In genomic region chr1:99820546-99820945, GRCh38 we compare ENCODE assay signal across 9 cellular contexts. TPM values are rescaled to one million over a fixed set of nuclear protein-coding genes. Genes with fewer than 3 reads are reported as not detected.
DNase-seq lines count a peak whose midpoint lies in the region; ATAC-seq and TF ChIP-seq lines count a peak whose summit lies in the region.
"Had no signal": no experiment of that assay in that cellular context is flagged by ENCODE, and none has a peak within 500 bp of the region (broad histone marks: within the 10 kb centered on the region; RNA-seq: fewer than 3 reads in every experiment).

No MANE protein-coding gene starts in this region.

- H3K27ac ChIP-seq in spleen: peak overlapping the region in 2 of 8 donors; percentile 43 to 51
- H3K27ac ChIP-seq in lower lobe of right lung: no peak overlapping the region

- DNase-seq in activated T-cell treated with anti-CD3 and anti-CD28 coated beads for 48 hours (ENCODE audit: low read depth) (peak; percentile 7), activated T-cell treated with anti-CD3 and anti-CD28 coated beads for 4 hours (no peak), NB4 (ENCODE audit: low read depth) (peak; percentile 14), spleen (no peak), lower lobe of right lung (no peak), osteocyte (ENCODE audit: extremely low spot score, unreplicated experiment) (no peak)
- DNase-seq in stimulated activated CD8-positive, alpha-beta memory T cell treated with anti-CD3 and anti-CD28 coated beads, Interleukin-15, amount 100 ng/mL, for 48 hours (ENCODE audit: low read depth in 2 of 2): peak; percentile 9 to 17

- peaks cover 0 to 8% (median 0%) of the 10 kb centered on the region in 8 donors for H3K9me3 ChIP-seq in spleen
- H3K9me3 ChIP-seq in lower lobe of right lung: no peaks in the 10 kb centered on the region

- H3K27me3 ChIP-seq in spleen (replicated peaks in 1 of 7) (no peaks in the 10 kb centered on the region), lower lobe of right lung (ENCODE audit: low read depth) (no peaks in the 10 kb centered on the region)

- TF ChIP-seq CTCF in NB4 (IDR thresholded peaks at IDR 0.05; ENCODE audit: low read depth, low read length) (no peak), spleen (IDR thresholded peaks at IDR 0.05 in 8 of 11, conservative IDR thresholded peaks at IDR 0.05 in 3 of 11) (no peak), lower lobe of right lung (IDR thresholded peaks at IDR 0.05) (no peak), osteocyte (IDR thresholded peaks at IDR 0.05) (no peak)

- H3K9me3 Mint-ChIP-seq in osteocyte (ENCODE audit: unreplicated experiment): peaks cover 4% of the 10 kb centered on the region
- H3K9me3 Mint-ChIP-seq: dendritic cell treated with granulocyte-macrophage colony-stimulating factor and Interleukin-4, amounts not matched to agents 40 ng/mL and 50 ng/mL, for 4 days had no signal

- H3K27me3 Mint-ChIP-seq in osteocyte (ENCODE audit: unreplicated experiment): peaks cover 9% of the 10 kb centered on the region
- H3K27me3 Mint-ChIP-seq: dendritic cell treated with granulocyte-macrophage colony-stimulating factor and Interleukin-4, amounts not matched to agents 40 ng/mL and 50 ng/mL, for 4 days had no signal

- WGBS in spleen, 5 donors: 13 to 28% (median 24%) methylated on average over 4 of the region's 4 CpGs

- H3K36me3 Mint-ChIP-seq in osteocyte (ENCODE audit: unreplicated experiment): no peaks in the 10 kb centered on the region

- ATAC-seq in HG02610 (IDR thresholded peaks at IDR 0.05; ENCODE audit: unreplicated experiment): peak; percentile 92
- ATAC-seq in lower lobe of right lung: no peak

- H3K4me3 Mint-ChIP-seq in osteocyte (ENCODE audit: unreplicated experiment): no peak overlapping the region
- H3K4me3 Mint-ChIP-seq: dendritic cell treated with granulocyte-macrophage colony-stimulating factor and Interleukin-4, amounts not matched to agents 40 ng/mL and 50 ng/mL, for 4 days had no signal

- H3K36me3 ChIP-seq in spleen (no peaks in the 10 kb centered on the region), lower lobe of right lung (no peaks in the 10 kb centered on the region)

- no peaks in the 10 kb centered on the region for H3K4me1 Mint-ChIP-seq in osteocyte (ENCODE audit: unreplicated experiment)

- H3K4me1 ChIP-seq in spleen (peaks cover 0 to 22% (median 6%) of the 10 kb centered on the region in 6 donors), lower lobe of right lung (no peaks in the 10 kb centered on the region)

- H3K4me3 ChIP-seq in NB4 (ENCODE audit: low read depth, low read length): no peak overlapping the region
- no peak overlapping the region for H3K4me3 ChIP-seq in spleen
- H3K4me3 ChIP-seq in lower lobe of right lung: no peak overlapping the region

- no peak overlapping the region for H3K27ac Mint-ChIP-seq in osteocyte (ENCODE audit: unreplicated experiment)
- H3K27ac Mint-ChIP-seq: dendritic cell treated with granulocyte-macrophage colony-stimulating factor and Interleukin-4, amounts not matched to agents 40 ng/mL and 50 ng/mL, for 4 days had no signal

- intact Hi-C loops in spleen (cut with DNase I; ENCODE audit: low total_unique reads) (no loop called here), lower lobe of right lung (cut with DNase I) (no loop called here)

- TF ChIP-seq POLR2A in NB4 (IDR thresholded peaks at IDR 0.05; ENCODE audit: extremely low read depth, insufficient read length) (no peak), spleen (IDR thresholded peaks at IDR 0.05) (no peak)

RNA-seq across cellular contexts. Expression of gene AGL, which starts 29.6 kb away (rescaled TPM):
- total RNA-seq in spleen (10 to 100 TPM; 14.3 to 28.1 (median 19.4) TPM), lower lobe of right lung (14.6 TPM), osteocyte (14.3 and 17.3 TPM in 2 replicates)
- polyA plus RNA-seq in spleen: 1 to 10 TPM; 6.3 to 8.6 (median 6.6) TPM

RNA-seq across cellular contexts. Expression of gene FRRS1, which starts 54.1 kb away (rescaled TPM):
- total RNA-seq in spleen (1 to 10 TPM; 2.5 to 7.3 (median 5.4) TPM), lower lobe of right lung (9.1 TPM), osteocyte (4.3 TPM in 2 replicates)
- polyA plus RNA-seq in spleen: under 1 TPM; 0.13 to 0.99 (median 0.18) TPM

Comparison
In these comparisons a context has a peak if more than half of its experiments do, and no peak if none do; other contexts are left out.
1. DNase-seq: peak in activated T-cell treated with anti-CD3 and anti-CD28 coated beads for 48 hours (single experiment), NB4 (single experiment) and stimulated activated CD8-positive, alpha-beta memory T cell treated with anti-CD3 and anti-CD28 coated beads, Interleukin-15, amount 100 ng/mL, for 48 hours (2 of 2); none in activated T-cell treated with anti-CD3 and anti-CD28 coated beads for 4 hours (single experiment), spleen (single experiment), lower lobe of right lung (single experiment) and osteocyte (single experiment).